In the genomic region with DNA sequence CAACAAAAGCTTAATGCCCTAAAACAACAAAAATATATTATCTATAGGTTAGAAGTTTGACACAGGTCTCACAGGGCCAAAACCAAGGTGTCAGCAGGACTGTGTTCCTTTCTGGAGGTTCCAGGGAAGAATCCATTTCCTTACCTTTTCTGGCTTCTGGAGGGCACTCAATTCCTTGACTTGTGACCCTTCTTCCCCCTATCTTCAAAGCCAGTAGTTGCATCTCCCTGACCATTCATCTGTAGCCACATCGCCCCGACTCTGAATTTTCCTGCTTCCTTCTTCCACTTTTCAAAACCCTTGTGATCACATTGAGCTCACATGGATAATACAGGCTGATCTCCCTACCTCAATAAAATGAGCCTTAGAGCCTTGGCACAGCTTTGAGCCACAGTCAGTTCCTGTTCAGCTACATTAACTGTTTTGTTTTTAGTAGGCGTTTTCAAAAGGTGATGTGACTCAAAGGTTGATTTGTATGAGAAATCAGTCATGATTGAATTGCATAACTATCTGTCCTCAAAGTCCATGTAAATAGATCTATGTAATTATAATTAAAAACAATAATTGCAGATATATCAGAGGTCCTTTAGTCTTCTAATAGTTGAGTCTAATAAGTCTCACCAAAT, we compare ENCODE assay signal across 16 cellular contexts. TPM values are rescaled to one million over a fixed set of nuclear protein-coding genes. Genes with fewer than 3 reads are reported as not detected.
DNase-seq lines count a peak whose midpoint lies in the region; ATAC-seq and TF ChIP-seq lines count a peak whose summit lies in the region.
"Had no signal": no experiment of that assay in that cellular context is flagged by ENCODE, and none has a peak within 500 bp of the region (broad histone marks: within the 10 kb centered on the region; RNA-seq: fewer than 3 reads in every experiment).

No MANE protein-coding gene starts in this region.

- H3K36me3 Mint-ChIP-seq in endothelial cell (ENCODE audit: low read depth, unreplicated experiment), result no peaks in the 10 kb centered on the region
- H3K36me3 Mint-ChIP-seq in stimulated activated memory B cell treated with anti-CD40 and anti-IgM and Interleukin-4, amounts not matched to agents 10 μg/mL and 1 μg/mL and 100 μg/mL, for 72 hours, result peaks cover 4% of the 10 kb centered on the region
- H3K36me3 Mint-ChIP-seq: activated naive CD4-positive, alpha-beta T cell treated with anti-CD3 and anti-CD28 coated beads, Interleukin-2, amount 10 ng/mL, durations not matched to agents 7 days and 5 days had no signal

- TF ChIP-seq CTCF in GM12865 (IDR thresholded peaks at IDR 0.05; ENCODE audit: insufficient read depth, low read depth, low read length, missing control alignments), result no peak
- TF ChIP-seq CTCF in RWPE2 (IDR thresholded peaks at IDR 0.05; ENCODE audit: poor library complexity, severe bottlenecking), result no peak
- TF ChIP-seq CTCF in endothelial cell (IDR thresholded peaks at IDR 0.05; ENCODE audit: unreplicated experiment), result peak; percentile 21
- no peak for TF ChIP-seq CTCF in mucosa of descending colon (IDR thresholded peaks at IDR 0.05)

- H3K27ac ChIP-seq in RWPE2 (ENCODE audit: poor library complexity, severe bottlenecking), result no peak overlapping the region
- H3K27ac ChIP-seq: body of pancreas, ovary had no signal

- peaks cover 67% of the 10 kb centered on the region for H3K36me3 ChIP-seq in RWPE2 (ENCODE audit: low read depth)
- H3K36me3 ChIP-seq in mucosa of descending colon (ENCODE audit: low read depth), result no peaks in the 10 kb centered on the region
- H3K36me3 ChIP-seq: ovary, Peyer's patch had no signal

- intact Hi-C loops in mucosa of descending colon (cut with DNase I, micrococcal nuclease), result no loop called here

- H3K4me3 Mint-ChIP-seq in endothelial cell (ENCODE audit: unreplicated experiment), result no peak overlapping the region
- H3K4me3 Mint-ChIP-seq in stimulated activated memory B cell treated with anti-CD40 and anti-IgM and Interleukin-4, amounts not matched to agents 10 μg/mL and 1 μg/mL and 100 μg/mL, for 72 hours, result no peak overlapping the region
- H3K4me3 Mint-ChIP-seq: activated naive CD4-positive, alpha-beta T cell treated with anti-CD3 and anti-CD28 coated beads, Interleukin-2, amount 10 ng/mL, durations not matched to agents 7 days and 5 days had no signal

- ATAC-seq in RWPE2 (ENCODE audit: low read depth) (peak; percentile 51), mucosa of descending colon (peak; percentile 90)
- ATAC-seq in stimulated activated memory B cell treated with anti-CD40 and anti-IgM and Interleukin-4, amounts not matched to agents 10 μg/mL and 1 μg/mL and 100 μg/mL, for 72 hours, result no peak
- ATAC-seq: body of pancreas had no signal

- no peaks in the 10 kb centered on the region for H3K27me3 Mint-ChIP-seq in endothelial cell (ENCODE audit: unreplicated experiment)
- no peaks in the 10 kb centered on the region for H3K27me3 Mint-ChIP-seq in stimulated activated memory B cell treated with anti-CD40 and anti-IgM and Interleukin-4, amounts not matched to agents 10 μg/mL and 1 μg/mL and 100 μg/mL, for 72 hours
- H3K27me3 Mint-ChIP-seq: activated naive CD4-positive, alpha-beta T cell treated with anti-CD3 and anti-CD28 coated beads, Interleukin-2, amount 10 ng/mL, durations not matched to agents 7 days and 5 days had no signal

- H3K9me3 ChIP-seq in RWPE2 (ENCODE audit: severe bottlenecking) (no peaks in the 10 kb centered on the region), mucosa of descending colon (no peaks in the 10 kb centered on the region)
- H3K9me3 ChIP-seq: body of pancreas, ovary, Peyer's patch, SK-N-SH had no signal

- H3K4me3 ChIP-seq in GM12865 (ENCODE audit: low read depth, low read length) (no peak overlapping the region), RWPE2 (ENCODE audit: severe bottlenecking) (no peak overlapping the region), mucosa of descending colon (no peak overlapping the region)
- H3K4me3 ChIP-seq: body of pancreas, ovary, Peyer's patch had no signal

- peak; percentile 9 for DNase-seq in GM12865 (ENCODE audit: low read depth)
- DNase-seq in RWPE2 (ENCODE audit: low spot score), result no peak
- DNase-seq in endothelial cell (ENCODE audit: low spot score), result no peak
- no peak for DNase-seq in mucosa of descending colon
- DNase-seq in NCI-H1417 (lab: John Stamatoyannopoulos, UW), result no peak
- no peak for DNase-seq in C1 segment of cervical spinal cord (lab: John Stamatoyannopoulos, UW)
- DNase-seq: activated naive CD4-positive, alpha-beta T cell treated with anti-CD3 and anti-CD28 coated beads, Interleukin-2, amount 10 ng/mL, durations not matched to agents 7 days and 5 days; body of pancreas; GDM1; NCI-H1105; NCI-H82; ovary; SK-N-SH; T1000 had no signal

- peaks cover 12% of the 10 kb centered on the region for H3K4me1 ChIP-seq in RWPE2 (ENCODE audit: insufficient read depth, poor library complexity, severe bottlenecking)
- peaks cover 15% of the 10 kb centered on the region for H3K4me1 ChIP-seq in mucosa of descending colon (ENCODE audit: low read depth)
- H3K4me1 ChIP-seq: body of pancreas had no signal

- H3K27ac Mint-ChIP-seq in endothelial cell (ENCODE audit: unreplicated experiment), result no peak overlapping the region
- H3K27ac Mint-ChIP-seq in stimulated activated memory B cell treated with anti-CD40 and anti-IgM and Interleukin-4, amounts not matched to agents 10 μg/mL and 1 μg/mL and 100 μg/mL, for 72 hours, result no peak overlapping the region
- H3K27ac Mint-ChIP-seq: activated naive CD4-positive, alpha-beta T cell treated with anti-CD3 and anti-CD28 coated beads, Interleukin-2, amount 10 ng/mL, durations not matched to agents 7 days and 5 days had no signal

- no peaks in the 10 kb centered on the region for H3K9me3 Mint-ChIP-seq in endothelial cell (ENCODE audit: unreplicated experiment)
- H3K9me3 Mint-ChIP-seq in stimulated activated memory B cell treated with anti-CD40 and anti-IgM and Interleukin-4, amounts not matched to agents 10 μg/mL and 1 μg/mL and 100 μg/mL, for 72 hours, result no peaks in the 10 kb centered on the region
- H3K9me3 Mint-ChIP-seq: activated naive CD4-positive, alpha-beta T cell treated with anti-CD3 and anti-CD28 coated beads, Interleukin-2, amount 10 ng/mL, durations not matched to agents 7 days and 5 days had no signal

- H3K4me1 Mint-ChIP-seq in endothelial cell (ENCODE audit: unreplicated experiment), result peaks cover 3% of the 10 kb centered on the region
- peaks cover 21% of the 10 kb centered on the region for H3K4me1 Mint-ChIP-seq in stimulated activated memory B cell treated with anti-CD40 and anti-IgM and Interleukin-4, amounts not matched to agents 10 μg/mL and 1 μg/mL and 100 μg/mL, for 72 hours

- H3K27me3 ChIP-seq in RWPE2 (ENCODE audit: insufficient read depth, poor library complexity, severe bottlenecking), result no peaks in the 10 kb centered on the region
- H3K27me3 ChIP-seq: body of pancreas, ovary, Peyer's patch had no signal

RNA-seq across cellular contexts. Expression of a gene that starts 12.4 kb away (rescaled TPM):
- total RNA-seq in endothelial cell (ENCODE audit: unreplicated experiment) (102 TPM), mucosa of descending colon (10 to 100 TPM; 35.5 to 49.9 (median 37.8) TPM)
